In the genomic region with DNA sequence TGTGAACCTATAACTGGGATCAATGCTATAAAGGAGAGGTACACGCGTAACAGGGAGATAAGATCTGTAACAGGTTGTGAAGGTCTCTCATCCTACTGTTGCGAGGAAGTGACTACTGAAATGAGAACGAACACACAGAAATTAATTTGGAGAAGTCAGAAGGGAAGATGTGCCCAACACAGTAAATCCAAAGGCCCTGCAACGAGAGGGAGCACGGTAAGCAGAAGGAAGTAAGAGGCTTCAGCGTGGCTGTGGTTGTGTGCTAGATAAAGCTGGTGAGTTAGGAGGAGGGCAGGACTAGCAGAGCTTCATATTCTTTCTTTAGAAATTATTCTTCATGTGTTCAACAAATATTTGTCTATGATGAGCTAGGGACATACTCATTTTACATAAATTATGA, we compare ENCODE assay signal across 2 cellular contexts.
TF ChIP-seq lines count a peak whose summit lies in the region.

No MANE protein-coding gene starts in this region.

TF ChIP-seq in HepG2, 621 proteins besides CTCF, POLR2A, EP300 and RAD21:
- TF ChIP-seq GATA4 (IDR thresholded peaks at IDR 0.05; ENCODE audit: borderline replicate concordance, low read depth) = no peak
- TF ChIP-seq ZNF562 (CRISPR knock-in tag; IDR thresholded peaks at IDR 0.05; ENCODE audit: borderline replicate concordance) = no peak
- TF ChIP-seq, protein P1, sequence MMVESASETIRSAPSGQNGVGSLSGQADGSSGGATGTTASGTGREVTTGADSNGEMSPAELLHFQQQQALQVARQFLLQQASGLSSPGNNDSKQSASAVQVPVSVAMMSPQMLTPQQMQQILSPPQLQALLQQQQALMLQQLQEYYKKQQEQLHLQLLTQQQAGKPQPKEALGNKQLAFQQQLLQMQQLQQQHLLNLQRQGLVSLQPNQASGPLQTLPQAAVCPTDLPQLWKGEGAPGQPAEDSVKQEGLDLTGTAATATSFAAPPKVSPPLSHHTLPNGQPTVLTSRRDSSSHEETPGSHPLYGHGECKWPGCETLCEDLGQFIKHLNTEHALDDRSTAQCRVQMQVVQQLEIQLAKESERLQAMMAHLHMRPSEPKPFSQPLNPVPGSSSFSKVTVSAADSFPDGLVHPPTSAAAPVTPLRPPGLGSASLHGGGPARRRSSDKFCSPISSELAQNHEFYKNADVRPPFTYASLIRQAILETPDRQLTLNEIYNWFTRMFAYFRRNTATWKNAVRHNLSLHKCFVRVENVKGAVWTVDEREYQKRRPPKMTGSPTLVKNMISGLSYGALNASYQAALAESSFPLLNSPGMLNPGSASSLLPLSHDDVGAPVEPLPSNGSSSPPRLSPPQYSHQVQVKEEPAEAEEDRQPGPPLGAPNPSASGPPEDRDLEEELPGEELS (CRISPR knock-in tag; IDR thresholded peaks at IDR 0.05) = no peak
- TF ChIP-seq ZNF329 (CRISPR knock-in tag; IDR thresholded peaks at IDR 0.05; ENCODE audit: low read depth) = no peak
- no peak for TF ChIP-seq ZNF3 (CRISPR knock-in tag; IDR thresholded peaks at IDR 0.05)
- TF ChIP-seq ZNF256 (CRISPR knock-in tag; conservative IDR thresholded peaks at IDR 0.05) = no peak
- TF ChIP-seq, protein P2, sequence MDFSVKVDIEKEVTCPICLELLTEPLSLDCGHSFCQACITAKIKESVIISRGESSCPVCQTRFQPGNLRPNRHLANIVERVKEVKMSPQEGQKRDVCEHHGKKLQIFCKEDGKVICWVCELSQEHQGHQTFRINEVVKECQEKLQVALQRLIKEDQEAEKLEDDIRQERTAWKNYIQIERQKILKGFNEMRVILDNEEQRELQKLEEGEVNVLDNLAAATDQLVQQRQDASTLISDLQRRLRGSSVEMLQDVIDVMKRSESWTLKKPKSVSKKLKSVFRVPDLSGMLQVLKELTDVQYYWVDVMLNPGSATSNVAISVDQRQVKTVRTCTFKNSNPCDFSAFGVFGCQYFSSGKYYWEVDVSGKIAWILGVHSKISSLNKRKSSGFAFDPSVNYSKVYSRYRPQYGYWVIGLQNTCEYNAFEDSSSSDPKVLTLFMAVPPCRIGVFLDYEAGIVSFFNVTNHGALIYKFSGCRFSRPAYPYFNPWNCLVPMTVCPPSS (IDR thresholded peaks at IDR 0.05) = no peak
- no peak for TF ChIP-seq NAIF1 (CRISPR knock-in tag; IDR thresholded peaks at IDR 0.05; ENCODE audit: borderline replicate concordance)
- TF ChIP-seq, protein P3, sequence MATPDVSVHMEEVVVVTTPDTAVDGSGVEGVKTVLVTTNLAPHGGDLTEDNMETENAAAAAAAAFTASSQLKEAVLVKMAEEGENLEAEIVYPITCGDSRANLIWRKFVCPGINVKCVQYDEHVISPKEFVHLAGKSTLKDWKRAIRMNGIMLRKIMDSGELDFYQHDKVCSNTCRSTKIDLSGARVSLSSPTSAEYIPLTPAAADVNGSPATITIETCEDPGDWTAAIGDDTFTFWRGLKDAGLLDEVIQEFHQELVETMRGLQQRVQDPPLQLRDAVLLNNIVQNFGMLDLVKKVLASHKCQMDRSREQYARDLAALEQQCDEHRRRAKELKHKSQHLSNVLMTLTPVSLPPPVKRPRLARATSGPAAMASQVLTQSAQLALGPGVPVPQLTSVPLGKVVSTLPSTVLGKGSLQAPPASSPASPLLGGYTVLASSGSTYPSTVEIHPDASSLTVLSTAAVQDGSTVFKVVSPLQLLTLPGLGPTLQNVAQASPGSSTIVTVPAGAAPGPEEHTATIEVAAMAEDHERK (CRISPR knock-in tag; IDR thresholded peaks at IDR 0.05; ENCODE audit: low read depth) = no peak
- no peak for TF ChIP-seq RBM39 (IDR thresholded peaks at IDR 0.05; ENCODE audit: low read depth, low read length, poor library complexity, severe bottlenecking)
- no peak for TF ChIP-seq ARNT2 (CRISPR knock-in tag; IDR thresholded peaks at IDR 0.05; ENCODE audit: low read depth)
- TF ChIP-seq GFI1 (CRISPR knock-in tag; IDR thresholded peaks at IDR 0.05; ENCODE audit: borderline replicate concordance) = no peak
- TF ChIP-seq, protein P4, sequence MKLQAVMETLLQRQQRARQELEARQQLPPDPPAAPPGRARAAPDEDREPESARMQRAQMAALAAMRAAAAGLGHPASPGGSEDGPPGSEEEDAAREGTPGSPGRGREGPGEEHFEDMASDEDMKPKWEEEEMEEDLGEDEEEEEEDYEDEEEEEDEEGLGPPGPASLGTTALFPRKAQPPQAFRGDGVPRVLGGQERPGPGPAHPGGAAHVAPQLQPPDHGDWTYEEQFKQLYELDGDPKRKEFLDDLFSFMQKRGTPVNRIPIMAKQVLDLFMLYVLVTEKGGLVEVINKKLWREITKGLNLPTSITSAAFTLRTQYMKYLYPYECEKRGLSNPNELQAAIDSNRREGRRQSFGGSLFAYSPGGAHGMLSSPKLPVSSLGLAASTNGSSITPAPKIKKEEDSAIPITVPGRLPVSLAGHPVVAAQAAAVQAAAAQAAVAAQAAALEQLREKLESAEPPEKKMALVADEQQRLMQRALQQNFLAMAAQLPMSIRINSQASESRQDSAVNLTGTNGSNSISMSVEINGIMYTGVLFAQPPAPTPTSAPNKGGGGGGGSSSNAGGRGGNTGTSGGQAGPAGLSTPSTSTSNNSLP (IDR thresholded peaks at IDR 0.05; ENCODE audit: low read depth, low read length) = no peak
- TF ChIP-seq, protein P5, sequence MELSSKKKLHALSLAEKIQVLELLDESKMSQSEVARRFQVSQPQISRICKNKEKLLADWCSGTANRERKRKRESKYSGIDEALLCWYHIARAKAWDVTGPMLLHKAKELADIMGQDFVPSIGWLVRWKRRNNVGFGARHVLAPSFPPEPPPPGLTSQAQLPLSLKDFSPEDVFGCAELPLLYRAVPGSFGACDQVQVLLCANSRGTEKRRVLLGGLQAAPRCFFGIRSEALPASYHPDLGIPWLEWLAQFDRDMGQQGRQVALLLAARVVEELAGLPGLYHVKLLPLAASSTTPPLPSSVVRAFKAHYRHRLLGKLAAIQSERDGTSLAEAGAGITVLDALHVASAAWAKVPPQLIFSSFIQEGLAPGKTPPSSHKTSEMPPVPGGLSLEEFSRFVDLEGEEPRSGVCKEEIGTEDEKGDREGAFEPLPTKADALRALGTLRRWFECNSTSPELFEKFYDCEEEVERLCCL (CRISPR knock-in tag; IDR thresholded peaks at IDR 0.05; ENCODE audit: borderline replicate concordance) = no peak
- TF ChIP-seq HNRNPUL1 (IDR thresholded peaks at IDR 0.05; ENCODE audit: low read depth, low read length) = no peak
- no peak for TF ChIP-seq HOXA5 (CRISPR knock-in tag; IDR thresholded peaks at IDR 0.05)

TF ChIP-seq in SK-N-SH, 30 proteins besides CTCF, POLR2A, EP300 and RAD21:
- TF ChIP-seq CHD2 (IDR thresholded peaks at IDR 0.05; ENCODE audit: low read length, partially characterized antibody) (no peak), SIN3A (IDR thresholded peaks at IDR 0.05; ENCODE audit: borderline replicate concordance, low read depth, low read length) (no peak), TAF1 (IDR thresholded peaks at IDR 0.05; ENCODE audit: borderline replicate concordance, low read depth, low read length) (no peak), RCOR1 (IDR thresholded peaks at IDR 0.05; ENCODE audit: low read length) (no peak), JUND (IDR thresholded peaks at IDR 0.05) (no peak), RXRA (IDR thresholded peaks at IDR 0.05; ENCODE audit: borderline replicate concordance, low read depth) (no peak), NFIC (IDR thresholded peaks at IDR 0.05; ENCODE audit: borderline replicate concordance) (no peak), FOSL2 (IDR thresholded peaks at IDR 0.05; ENCODE audit: borderline replicate concordance, low read depth) (no peak), TEAD4 (IDR thresholded peaks at IDR 0.05; ENCODE audit: borderline replicate concordance, insufficient read depth) (no peak), SMC3 (IDR thresholded peaks at IDR 0.05; ENCODE audit: low read depth, low read length) (no peak), YY1 (IDR thresholded peaks at IDR 0.05; ENCODE audit: low read depth) (no peak)
- TF ChIP-seq, protein P6, sequence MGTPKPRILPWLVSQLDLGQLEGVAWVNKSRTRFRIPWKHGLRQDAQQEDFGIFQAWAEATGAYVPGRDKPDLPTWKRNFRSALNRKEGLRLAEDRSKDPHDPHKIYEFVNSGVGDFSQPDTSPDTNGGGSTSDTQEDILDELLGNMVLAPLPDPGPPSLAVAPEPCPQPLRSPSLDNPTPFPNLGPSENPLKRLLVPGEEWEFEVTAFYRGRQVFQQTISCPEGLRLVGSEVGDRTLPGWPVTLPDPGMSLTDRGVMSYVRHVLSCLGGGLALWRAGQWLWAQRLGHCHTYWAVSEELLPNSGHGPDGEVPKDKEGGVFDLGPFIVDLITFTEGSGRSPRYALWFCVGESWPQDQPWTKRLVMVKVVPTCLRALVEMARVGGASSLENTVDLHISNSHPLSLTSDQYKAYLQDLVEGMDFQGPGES (IDR thresholded peaks at IDR 0.05; ENCODE audit: low read depth, low read length) = no peak
